ENCODE assay signal across 8 cellular contexts in the genomic region with DNA sequence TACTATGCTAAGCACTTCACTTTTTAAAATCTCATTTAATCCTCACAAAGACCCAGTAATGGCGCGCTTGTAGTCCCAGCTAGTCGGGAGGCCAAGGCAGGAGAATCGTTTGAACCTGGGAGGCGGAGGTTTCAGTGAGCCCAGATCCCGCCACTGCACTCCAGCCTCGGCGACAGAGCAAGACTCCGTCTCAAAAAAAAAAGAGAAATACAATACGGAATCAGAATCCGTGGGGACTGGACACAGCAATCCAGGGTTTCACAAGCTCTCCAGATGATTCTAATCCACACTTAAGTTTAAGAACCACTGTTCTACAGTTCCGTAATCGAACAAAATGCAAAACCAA. TPM values are rescaled to one million over a fixed set of nuclear protein-coding genes. Genes with fewer than 3 reads are reported as not detected.
DNase-seq lines count a peak whose midpoint lies in the region; ATAC-seq and TF ChIP-seq lines count a peak whose summit lies in the region.

No MANE protein-coding gene starts in this region.

- H3K36me3 ChIP-seq in OCI-LY7 (ENCODE audit: insufficient read depth, low read length) (no peaks in the 10 kb centered on the region), endodermal cell (ENCODE audit: control insufficient read depth, insufficient read depth, low read length) (no peaks in the 10 kb centered on the region), neuronal stem cell (replicated peaks in 1 of 2; ENCODE audit: control insufficient read depth in 2 of 2, insufficient read depth in 2 of 2, low read length in 2 of 2) (no peaks in the 10 kb centered on the region)

- H2AFZ ChIP-seq in OCI-LY7 (ENCODE audit: low read length), result peak overlapping the region; percentile 98
- H2AFZ ChIP-seq in neuronal stem cell (ENCODE audit: low read length), result peak overlapping the region; percentile 95

- no peak overlapping the region for H3K23ac ChIP-seq in neuronal stem cell (ENCODE audit: low read depth, low read length, poor library complexity)

- H3K79me1 ChIP-seq in neuronal stem cell (ENCODE audit: low read depth, low read length), result no peaks in the 10 kb centered on the region

- no peak overlapping the region for H2AK5ac ChIP-seq in neuronal stem cell (ENCODE audit: low read depth, low read length)

- H3K18ac ChIP-seq in neuronal stem cell (ENCODE audit: low read length), result no peak overlapping the region

- POLR2A ChIA-PET in CD4-positive, alpha-beta T cell (lab: Charles Lee), result interaction anchor here (0.6 to 4.4 kb wide), 8 partner anchors 21 to 721 kb away, joined by 3 to 103 read pairs (median 4); partner anchors contain the start of gene ITPR1
- POLR2A ChIA-PET in OCI-LY7 (lab: Charles Lee), result interaction anchor here (0.5 to 1.4 kb wide), 4 partner anchors 26 to 242 kb away, joined by 3 to 6 read pairs (median 4); partner anchors contain the start of gene ITPR1

- H3K4me1 Mint-ChIP-seq in CD4-positive, alpha-beta T cell (ENCODE audit: low read depth), result peaks cover 29% of the 10 kb centered on the region
- H3K4me1 Mint-ChIP-seq in endodermal cell, result peaks cover 3% of the 10 kb centered on the region

- H3K4me2 ChIP-seq in OCI-LY7 (ENCODE audit: low read length) (peak overlapping the region; percentile 74), neuronal stem cell (ENCODE audit: insufficient read depth, low read length, poor library complexity, severe bottlenecking) (peak overlapping the region; percentile 59)

- no peak overlapping the region for H4K91ac ChIP-seq in neuronal stem cell (ENCODE audit: low read depth, low read length, poor library complexity)

- DNase-seq in CD4-positive, alpha-beta T cell, result no peak
- DNase-seq in OCI-LY7 (ENCODE audit: low spot score) (no peak), endodermal cell (no peak), neuronal stem cell (ENCODE audit: low spot score) (no peak), NCI-H524 (lab: John Stamatoyannopoulos, UW) (no peak), HuH-7 (ENCODE audit: low spot score) (no peak)

- intact Hi-C loops in CD4-positive, alpha-beta T cell (cut with DNase I, micrococcal nuclease), result loop anchor here (1.0 to 10.0 kb wide), 4 partner anchors 26 to 657 kb away; partner anchors contain the start of genes ARL8B (in 1 of the 2), ITPR1 (in 1 of the 2) and SETMAR (in 1 of the 2)
- intact Hi-C loops in OCI-LY7 (cut with micrococcal nuclease; ENCODE audit: unreplicated experiment), result loop anchor here (1.0 kb wide), 1 partner anchor 26 kb away; the partner anchor contains the start of gene ITPR1

- H3K27me3 Mint-ChIP-seq in CD4-positive, alpha-beta T cell, result no peaks in the 10 kb centered on the region
- H3K27me3 Mint-ChIP-seq in endodermal cell (ENCODE audit: insufficient read depth), result peaks cover 22% of the 10 kb centered on the region

- H4K8ac ChIP-seq in neuronal stem cell (ENCODE audit: low read depth, low read length), result no peak overlapping the region

- H2BK12ac ChIP-seq in neuronal stem cell (ENCODE audit: low read length), result no peak overlapping the region

- no peaks in the 10 kb centered on the region for H4K20me1 ChIP-seq in OCI-LY7 (ENCODE audit: insufficient read depth, low read length)

- CTCF ChIA-PET in CD4-positive, alpha-beta T cell (lab: Charles Lee), result interaction anchor here (0.5 to 1.3 kb wide), 2 partner anchors 14 to 51 kb away, joined by 3 read pairs; no protein-coding TSS in a partner anchor
- CTCF ChIA-PET in OCI-LY7 (lab: Charles Lee; ENCODE audit: unreplicated experiment), result interaction anchor here (1.0 kb wide), 1 partner anchor 21 kb away, joined by 5 read pairs; no protein-coding TSS in a partner anchor

- H3K9me3 ChIP-seq in CD4-positive, alpha-beta T cell (ENCODE audit: control insufficient read depth, low read length), result no peaks in the 10 kb centered on the region
- H3K9me3 ChIP-seq in OCI-LY7 (ENCODE audit: low read length) (no peaks in the 10 kb centered on the region), endodermal cell (ENCODE audit: control insufficient read depth, low read length) (no peaks in the 10 kb centered on the region), neuronal stem cell (replicated peaks in 1 of 2; ENCODE audit: control insufficient read depth in 2 of 2, insufficient read depth in 1 of 2, low read depth in 1 of 2, low read length in 2 of 2) (no peaks in the 10 kb centered on the region)

- TF ChIP-seq CTCF in CD4-positive, alpha-beta T cell (IDR thresholded peaks at IDR 0.05), result no peak
- TF ChIP-seq CTCF in OCI-LY7 (conservative IDR thresholded peaks at IDR 0.05; ENCODE audit: low read length) (no peak), endodermal cell (conservative IDR thresholded peaks at IDR 0.05) (no peak)

- H3K9ac ChIP-seq in endodermal cell (ENCODE audit: extremely low read depth, low read length, poor library complexity, severe bottlenecking), result peak overlapping the region; percentile 74
- no peak overlapping the region for H3K9ac ChIP-seq in neuronal stem cell (ENCODE audit: low read depth, low read length, poor library complexity)

- H3K4me3 ChIP-seq in OCI-LY7 (ENCODE audit: low read depth, low read length, poor library complexity, severe bottlenecking) (peak overlapping the region; percentile 80), endodermal cell (ENCODE audit: low read length) (peak overlapping the region; percentile 84), neuronal stem cell (ENCODE audit: low read length in 2 of 2) (peak overlapping the region in 1 of 2 donors; percentile 59)

- no peaks in the 10 kb centered on the region for H3K27me3 ChIP-seq in CD4-positive, alpha-beta T cell (ENCODE audit: control insufficient read depth, insufficient read depth, low read length)
- peaks cover 7% of the 10 kb centered on the region for H3K27me3 ChIP-seq in endodermal cell (ENCODE audit: control insufficient read depth, insufficient read depth, low read length, poor library complexity, severe bottlenecking)
- H3K27me3 ChIP-seq in neuronal stem cell (ENCODE audit: control insufficient read depth in 3 of 3, insufficient read depth in 3 of 3, low read depth in 1 of 3, low read length in 3 of 3), result peaks cover 0 to 4% (median 0%) of the 10 kb centered on the region in 3 experiments

- no peak overlapping the region for H3K27ac ChIP-seq in CD4-positive, alpha-beta T cell (ENCODE audit: low read depth, low read length)
- no peak overlapping the region for H3K27ac ChIP-seq in OCI-LY7 (ENCODE audit: low read depth, low read length, poor library complexity, severe bottlenecking)
- no peak overlapping the region for H3K27ac ChIP-seq in endodermal cell (ENCODE audit: low read depth, low read length)
- H3K27ac ChIP-seq in neuronal stem cell (replicated peaks; ENCODE audit: low read length), result no peak overlapping the region

- peaks cover 5% of the 10 kb centered on the region; the same call in 1 of the 2 replicates for H3K79me2 ChIP-seq in OCI-LY7 (ENCODE audit: insufficient read depth, low read depth, low read length)

- no peak overlapping the region for H3K14ac ChIP-seq in neuronal stem cell (ENCODE audit: low read length)

- peaks cover 11% of the 10 kb centered on the region for H3K4me1 ChIP-seq in OCI-LY7 (ENCODE audit: insufficient read depth, low read length, poor library complexity, severe bottlenecking)
- H3K4me1 ChIP-seq in endodermal cell (ENCODE audit: control insufficient read depth, insufficient read depth, low read length), result no peaks in the 10 kb centered on the region
- H3K4me1 ChIP-seq in neuronal stem cell (ENCODE audit: control insufficient read depth in 2 of 2, insufficient read depth in 1 of 2, low read depth in 1 of 2, low read length in 2 of 2), result no peaks in the 10 kb centered on the region

- no TSS peak for BruUV-seq in OCI-LY7 (replicated peaks; lab: Mats Ljungman, UMichigan)

- no peak for ATAC-seq in CD4-positive, alpha-beta T cell (ENCODE audit: poor library complexity)
- ATAC-seq in HG03097 (IDR thresholded peaks at IDR 0.05; ENCODE audit: low FRiP score, unreplicated experiment), result no peak
- no peak for ATAC-seq in HG03439 (IDR thresholded peaks at IDR 0.05; ENCODE audit: unreplicated experiment)

- H2BK120ac ChIP-seq in neuronal stem cell (ENCODE audit: low read depth, low read length), result no peak overlapping the region

- H3K36me3 Mint-ChIP-seq in CD4-positive, alpha-beta T cell (ENCODE audit: low read depth), result peaks cover 7% of the 10 kb centered on the region
- H3K36me3 Mint-ChIP-seq in endodermal cell (ENCODE audit: low read depth), result no peaks in the 10 kb centered on the region

- peak overlapping the region; percentile 83 for H3K27ac Mint-ChIP-seq in CD4-positive, alpha-beta T cell
- peak overlapping the region; percentile 96 for H3K27ac Mint-ChIP-seq in endodermal cell

- no peak overlapping the region for H2BK15ac ChIP-seq in neuronal stem cell (ENCODE audit: low read length)

- H3K4me3 Mint-ChIP-seq in CD4-positive, alpha-beta T cell, result peak overlapping the region; percentile 91
- H3K4me3 Mint-ChIP-seq in endodermal cell, result peak overlapping the region; percentile 75

- H3K9me2 ChIP-seq in OCI-LY7 (ENCODE audit: insufficient read depth, low read length), result no peaks in the 10 kb centered on the region

- H2BK5ac ChIP-seq in neuronal stem cell (ENCODE audit: low read length), result no peak overlapping the region

- H3K4ac ChIP-seq in neuronal stem cell (ENCODE audit: low read length), result no peak overlapping the region

- no peaks in the 10 kb centered on the region for H3K9me3 Mint-ChIP-seq in CD4-positive, alpha-beta T cell
- peaks cover 2% of the 10 kb centered on the region for H3K9me3 Mint-ChIP-seq in endodermal cell

- WGBS in endodermal cell (ENCODE audit: insufficient coverage in 1 of 2, insufficient read length in 1 of 2), 2 experiments, result 88% methylated on average over 12 to 13 of the region's 13 CpGs
- no CpG with 5 or more reads among the region's 13 CpGs for WGBS in neuronal stem cell (ENCODE audit: extremely low coverage in 2 of 2, insufficient read length in 2 of 2, insufficient replicate concordance in 1 of 2), 2 donors

RNA-seq across cellular contexts. Expression of gene SUMF1, which starts 0.4 kb away (rescaled TPM):
- total RNA-seq in CD4-positive, alpha-beta T cell, result 1 to 10 TPM; 7.0 to 8.1 TPM
- 11.9 and 12.8 TPM in 2 replicates for total RNA-seq in OCI-LY7 (2014; rRNA removed; shearing (Covaris generic))
- total RNA-seq in OCI-LY7 (2022) (6.9 and 9.1 TPM in 2 replicates), endodermal cell (10 to 100 TPM; 18.4 to 18.6 TPM)
- polyA plus RNA-seq in endodermal cell (2013, experiment 1 of 2), result 9.8 TPM
- polyA plus RNA-seq in endodermal cell (2013, experiment 2 of 2), result 10.0 TPM
- 5.0 TPM for polyA plus RNA-seq in neuronal stem cell (2013, experiment 1 of 2)
- polyA plus RNA-seq in neuronal stem cell (2013, experiment 2 of 2), result 5.3 TPM

RNA-seq across cellular contexts. Expression of gene ITPR1, which starts 25.7 kb away (rescaled TPM):
- 10 to 100 TPM; 57.6 to 59.9 TPM for total RNA-seq in CD4-positive, alpha-beta T cell
- total RNA-seq in OCI-LY7 (2014; rRNA removed; shearing (Covaris generic)), result 84.4 and 87.4 TPM in 2 replicates
- total RNA-seq in OCI-LY7 (2022) (104 and 133 TPM in 2 replicates), endodermal cell (1 to 10 TPM; 5.9 TPM)
- polyA plus RNA-seq in endodermal cell (2013, experiment 1 of 2), result 4.1 TPM
- polyA plus RNA-seq in endodermal cell (2013, experiment 2 of 2), result 5.7 TPM
- 1.3 TPM for polyA plus RNA-seq in neuronal stem cell (2013, experiment 1 of 2)
- 1.1 TPM for polyA plus RNA-seq in neuronal stem cell (2013, experiment 2 of 2)

Comparison
In these comparisons a context has a peak if more than half of its experiments do, and no peak if none do; other contexts are left out.
1. RNA of gene ITPR1, which starts 25.7 kb away (total RNA-seq): 84.4 to 133 TPM in OCI-LY7 and 57.6 to 59.9 TPM in CD4-positive, alpha-beta T cell; 5.9 TPM in endodermal cell; every median in the first group is over 4 times any median in the second.